10 cellular contexts compared by ENCODE assay signal in the genomic region with DNA sequence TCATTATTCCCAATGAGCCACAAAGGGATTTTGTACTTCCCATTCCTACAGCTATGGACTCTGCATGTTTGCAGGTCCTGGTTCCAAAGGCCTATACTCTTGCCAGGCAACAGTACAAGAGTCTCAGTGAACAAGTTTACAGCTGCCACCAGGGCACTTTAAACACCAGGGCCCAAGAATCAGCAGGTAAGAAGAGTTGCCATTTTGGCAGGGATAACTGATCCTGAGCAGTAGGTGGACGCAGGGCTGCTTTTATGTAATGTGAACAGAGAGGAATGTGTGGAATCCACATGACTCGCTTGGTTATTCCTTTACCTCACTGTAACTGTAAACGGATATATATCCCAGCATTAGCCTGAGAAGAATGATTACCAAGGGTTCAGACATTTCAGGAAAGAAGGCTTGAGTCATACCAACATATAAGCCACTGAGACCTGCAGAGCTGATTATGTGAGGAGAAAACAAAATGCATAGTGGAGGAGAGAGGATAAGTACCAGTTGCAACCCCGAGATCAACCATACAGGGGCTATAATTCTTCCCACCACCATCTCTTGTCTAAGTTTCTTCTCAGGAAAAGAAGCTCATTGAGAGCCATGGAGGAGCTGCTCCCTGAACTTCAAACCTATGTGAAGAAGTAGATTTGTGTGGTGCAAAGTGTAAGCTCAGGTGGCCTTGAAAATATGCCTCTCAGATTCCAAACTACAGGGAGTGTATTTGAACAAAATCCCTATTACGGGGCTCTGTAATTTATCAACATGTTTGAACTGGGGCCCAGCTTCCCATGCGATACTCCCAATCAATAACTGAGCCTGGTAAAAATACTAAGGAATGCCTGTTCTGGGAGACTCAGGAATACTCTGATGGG. TPM values are rescaled to one million over a fixed set of nuclear protein-coding genes. Genes with fewer than 3 reads are reported as not detected.
A peak's percentile ranks its signal among the peaks of the same experiment; 100 is the strongest.
DNase-seq lines count a peak whose midpoint lies in the region; ATAC-seq and TF ChIP-seq lines count a peak whose summit lies in the region.
"Had no signal": no experiment of that assay in that cellular context is flagged by ENCODE, and none has a peak within 500 bp of the region (broad histone marks: within the 10 kb centered on the region; RNA-seq: fewer than 3 reads in every experiment).

No MANE protein-coding gene starts in this region.

- peaks cover 4% of the 10 kb centered on the region for H3K9me3 Mint-ChIP-seq in progenitor cell of endocrine pancreas (ENCODE audit: low read depth)

- TF ChIP-seq CTCF in RWPE2 (IDR thresholded peaks at IDR 0.05; ENCODE audit: poor library complexity, severe bottlenecking) (no peak), progenitor cell of endocrine pancreas (IDR thresholded peaks at IDR 0.05; ENCODE audit: unreplicated experiment) (no peak)

- peaks cover 99% of the 10 kb centered on the region for H3K79me2 ChIP-seq in GM23248 (ENCODE audit: insufficient read depth)

- no peaks in the 10 kb centered on the region for H3K9me2 ChIP-seq in GM23248 (ENCODE audit: insufficient read depth)

- H3K27me3 Mint-ChIP-seq in progenitor cell of endocrine pancreas = no peaks in the 10 kb centered on the region

- ATAC-seq in RWPE2 (ENCODE audit: low read depth) = peak; percentile 95
- ATAC-seq in HG02610 (IDR thresholded peaks at IDR 0.05; ENCODE audit: unreplicated experiment) = no peak
- ATAC-seq: heart right ventricle had no signal

- H4K20me1 ChIP-seq in GM23248 (ENCODE audit: insufficient read depth) = no peaks in the 10 kb centered on the region

- no peaks in the 10 kb centered on the region for H3K27me3 ChIP-seq in GM23248 (replicated peaks; ENCODE audit: insufficient read depth)
- H3K27me3 ChIP-seq in RWPE2 (ENCODE audit: insufficient read depth, poor library complexity, severe bottlenecking) = no peaks in the 10 kb centered on the region
- H3K27me3 ChIP-seq: heart right ventricle had no signal

- WGBS in GM23248 (ENCODE audit: low coverage in 1 of 2, low lambda C conversion rate in 2 of 2, missing lambda C conversion rate in 2 of 2), 2 experiments = 42 to 48% methylated on average over 6 of the region's 6 CpGs

- H3K4me1 ChIP-seq in GM23248 (ENCODE audit: insufficient read depth) (peaks cover 26% of the 10 kb centered on the region), RWPE2 (ENCODE audit: insufficient read depth, poor library complexity, severe bottlenecking) (peaks cover 12% of the 10 kb centered on the region)

- no peak for TF ChIP-seq POLR2A in erythroblast (IDR thresholded peaks at IDR 0.05; ENCODE audit: low read length)

- in situ Hi-C loops in GM23248 (cut with MboI) = no loop called here

- no peak overlapping the region for H3K9ac ChIP-seq in GM23248

- peaks cover 41% of the 10 kb centered on the region for H3K4me1 Mint-ChIP-seq in progenitor cell of endocrine pancreas (ENCODE audit: low read depth)

- H3K27ac Mint-ChIP-seq in progenitor cell of endocrine pancreas = peak overlapping the region; percentile 96

- peak overlapping the region; percentile 47 for H3K27ac ChIP-seq in GM23248
- H3K27ac ChIP-seq in RWPE2 (ENCODE audit: poor library complexity, severe bottlenecking) = peak overlapping the region; percentile 23
- H3K27ac ChIP-seq: heart right ventricle had no signal

- no peak overlapping the region for H2AFZ ChIP-seq in GM23248

- peaks cover 4% of the 10 kb centered on the region for H3K36me3 Mint-ChIP-seq in progenitor cell of endocrine pancreas (ENCODE audit: insufficient read depth)

- peak overlapping the region; percentile 47 for H3K4me2 ChIP-seq in GM23248 (ENCODE audit: unreplicated experiment)

- H3K9me3 ChIP-seq in GM23248 (ENCODE audit: low read depth) (no peaks in the 10 kb centered on the region), RWPE2 (ENCODE audit: severe bottlenecking) (no peaks in the 10 kb centered on the region)

- H3K4me3 Mint-ChIP-seq in progenitor cell of endocrine pancreas (ENCODE audit: low read depth) = no peak overlapping the region

- DNase-seq in GM23248 (peak; percentile 66), RWPE2 (ENCODE audit: low spot score) (no peak), fibroblast of peridontal ligament (ENCODE audit: extremely low read depth) (peak; percentile 63), progenitor cell of endocrine pancreas (ENCODE audit: low spot score, unreplicated experiment) (no peak), NCI-H2171 treated with DMSO at 0.1 percent for 48 hours (lab: John Stamatoyannopoulos, UW) (no peak), NCI-H187 treated with DMSO at 0.1 percent for 48 hours (lab: John Stamatoyannopoulos, UW) (no peak), erythroblast (lab: John Stamatoyannopoulos, UW) (no peak)
- DNase-seq: heart right ventricle; stimulated activated CD8-positive, alpha-beta memory T cell treated with anti-CD3 and anti-CD28 coated beads, Interleukin-4, amount 100 ng/mL, for 48 hours had no signal

- H3F3A ChIP-seq in GM23248 (ENCODE audit: insufficient read depth) = peaks cover 29% of the 10 kb centered on the region; the same call in 1 of the 2 replicates

- H3K4me3 ChIP-seq in GM23248 (no peak overlapping the region), RWPE2 (ENCODE audit: severe bottlenecking) (no peak overlapping the region)
- H3K4me3 ChIP-seq: heart right ventricle had no signal

- H3K36me3 ChIP-seq in GM23248 (ENCODE audit: low read depth) = no peaks in the 10 kb centered on the region
- no peaks in the 10 kb centered on the region for H3K36me3 ChIP-seq in RWPE2 (ENCODE audit: low read depth)
- H3K36me3 ChIP-seq: heart right ventricle had no signal

RNA-seq across cellular contexts. Expression of a gene that starts 24.6 kb away (rescaled TPM):
- total RNA-seq in GM23248 (2014; rRNA removed; shearing (Covaris generic)) = 8.6 and 9.4 TPM in 2 replicates
- polyA plus RNA-seq in GM23248 (2016; fragmentation: Nextera tagmentation; extraction: Ambion mirVana) = 4.2 and 6.9 TPM in 2 replicates
- 28.4 and 29.1 TPM in 2 replicates for total RNA-seq in progenitor cell of endocrine pancreas

Comparison
In these comparisons a context has a peak if more than half of its experiments do, and no peak if none do; other contexts are left out.
1. DNase-seq: peak in GM23248 (single experiment) and fibroblast of peridontal ligament (single experiment); none in RWPE2 (single experiment), progenitor cell of endocrine pancreas (single experiment), NCI-H2171 treated with DMSO at 0.1 percent for 48 hours (single experiment), NCI-H187 treated with DMSO at 0.1 percent for 48 hours (single experiment) and erythroblast (0 of 2).